In genomic region chr7:77980087-77980713, GRCh38 we compare ENCODE assay signal across 28 cellular contexts.
"Had no signal": no experiment of that assay in that cellular context is flagged by ENCODE, and none has a peak within 500 bp of the region (broad histone marks: within the 10 kb centered on the region; RNA-seq: fewer than 3 reads in every experiment).

No MANE protein-coding gene starts in this region.

- DNase-seq: activated CD4-positive, alpha-beta T cell treated with anti-CD3 and anti-CD28 coated beads for 36 hours; activated CD4-positive, alpha-beta T cell treated with anti-CD3 and anti-CD28 coated beads, Interleukin-2, amount 50 U/mL, for 1 hour; activated CD8-positive, alpha-beta memory T cell treated with anti-CD3 and anti-CD28 coated beads, Interleukin-2, amount 50 U/mL, for 4 hours; activated CD8-positive, alpha-beta T cell treated with anti-CD3 and anti-CD28 coated beads for 36 hours; activated gamma-delta T cell treated with Interleukin-2 at 50 U/mL for 16 hours; activated naive CD4-positive, alpha-beta T cell treated with anti-CD3 and anti-CD28 coated beads, Interleukin-2, amount 10 ng/mL, durations not matched to agents 7 days and 5 days; activated naive CD8-positive, alpha-beta T cell treated with anti-CD3 and anti-CD28 coated beads for 36 hours; activated T-cell treated with anti-CD3 and anti-CD28 coated beads, Interleukin-2, amount 50 U/mL, for 72 hours; brain microvascular endothelial cell; KBM-7; NCI-H1092; NCI-H1417 treated with DMSO at 0.1 percent for 48 hours; NCI-H1694; NCI-H2029; NCI-H2107; NCI-H2171 treated with DMSO at 0.1 percent for 48 hours; NCI-H226; NCI-H526 treated with DMSO at 0.1 percent for 48 hours; NK-92 treated with Interleukin-12 subunit alpha and Interleukin-12 subunit beta, amount 100 ng/mL, for 24 hours; OCI-M1; RPMI8226; T-helper 1 cell; WERI-Rb-1 had no signal

- H3K36me3 ChIP-seq: brain microvascular endothelial cell, cardiac muscle cell, SJSA1, WERI-Rb-1 had no signal

- H3K4me1 Mint-ChIP-seq: activated CD4-positive, alpha-beta T cell treated with anti-CD3 and anti-CD28 coated beads for 36 hours; activated naive CD4-positive, alpha-beta T cell treated with anti-CD3 and anti-CD28 coated beads, Interleukin-2, amount 10 ng/mL, durations not matched to agents 7 days and 5 days; activated naive CD8-positive, alpha-beta T cell treated with anti-CD3 and anti-CD28 coated beads for 36 hours had no signal

- ATAC-seq: activated CD4-positive, alpha-beta T cell treated with anti-CD3 and anti-CD28 coated beads for 36 hours; activated CD8-positive, alpha-beta T cell treated with anti-CD3 and anti-CD28 coated beads for 36 hours; activated T-cell treated with anti-CD3 and anti-CD28 coated beads, Interleukin-2, amount 50 U/mL, for 72 hours; Panc1; Right ventricle myocardium inferior had no signal

- H3K9me3 ChIP-seq: SJSA1 had no signal

- H3K27ac ChIP-seq: brain microvascular endothelial cell, cardiac muscle cell, SJSA1, WERI-Rb-1 had no signal

- H3K4me3 Mint-ChIP-seq: activated CD4-positive, alpha-beta T cell treated with anti-CD3 and anti-CD28 coated beads for 36 hours; activated CD8-positive, alpha-beta T cell treated with anti-CD3 and anti-CD28 coated beads for 36 hours; activated naive CD4-positive, alpha-beta T cell treated with anti-CD3 and anti-CD28 coated beads, Interleukin-2, amount 10 ng/mL, durations not matched to agents 7 days and 5 days; activated naive CD8-positive, alpha-beta T cell treated with anti-CD3 and anti-CD28 coated beads for 36 hours; activated T-cell treated with anti-CD3 and anti-CD28 coated beads, Interleukin-2, amount 50 U/mL, for 72 hours had no signal

- H3K27ac Mint-ChIP-seq: activated CD4-positive, alpha-beta T cell treated with anti-CD3 and anti-CD28 coated beads for 36 hours; activated CD8-positive, alpha-beta T cell treated with anti-CD3 and anti-CD28 coated beads for 36 hours; activated naive CD4-positive, alpha-beta T cell treated with anti-CD3 and anti-CD28 coated beads, Interleukin-2, amount 10 ng/mL, durations not matched to agents 7 days and 5 days; activated naive CD8-positive, alpha-beta T cell treated with anti-CD3 and anti-CD28 coated beads for 36 hours; activated T-cell treated with anti-CD3 and anti-CD28 coated beads, Interleukin-2, amount 50 U/mL, for 72 hours; activated T-helper 2 cell treated with anti-CD3 and anti-CD28 coated beads, Interferon-gamma antibody, Interleukin-2, Interleukin-4, amounts not matched to agents 10 μg/mL and 5 μg/mL and 100 μg/mL, durations not matched to agents 14 hours and 24 hours and 36 hours had no signal

- H3K36me3 Mint-ChIP-seq: activated naive CD4-positive, alpha-beta T cell treated with anti-CD3 and anti-CD28 coated beads, Interleukin-2, amount 10 ng/mL, durations not matched to agents 7 days and 5 days; activated naive CD8-positive, alpha-beta T cell treated with anti-CD3 and anti-CD28 coated beads for 36 hours had no signal

- H3K9me3 Mint-ChIP-seq: activated CD8-positive, alpha-beta T cell treated with anti-CD3 and anti-CD28 coated beads for 36 hours; activated naive CD4-positive, alpha-beta T cell treated with anti-CD3 and anti-CD28 coated beads, Interleukin-2, amount 10 ng/mL, durations not matched to agents 7 days and 5 days; activated naive CD8-positive, alpha-beta T cell treated with anti-CD3 and anti-CD28 coated beads for 36 hours; activated T-cell treated with anti-CD3 and anti-CD28 coated beads, Interleukin-2, amount 50 U/mL, for 72 hours; activated T-helper 2 cell treated with anti-CD3 and anti-CD28 coated beads, Interferon-gamma antibody, Interleukin-2, Interleukin-4, amounts not matched to agents 10 μg/mL and 5 μg/mL and 100 μg/mL, durations not matched to agents 14 hours and 24 hours and 36 hours had no signal

- H3K27me3 Mint-ChIP-seq: activated naive CD8-positive, alpha-beta T cell treated with anti-CD3 and anti-CD28 coated beads for 36 hours had no signal

- H3K4me3 ChIP-seq: cardiac muscle cell, SJSA1 had no signal

- H3K27me3 ChIP-seq: brain microvascular endothelial cell, cardiac muscle cell, SJSA1 had no signal
